Comparison of ENCODE assay signal across 1 cellular context in the genomic region with DNA sequence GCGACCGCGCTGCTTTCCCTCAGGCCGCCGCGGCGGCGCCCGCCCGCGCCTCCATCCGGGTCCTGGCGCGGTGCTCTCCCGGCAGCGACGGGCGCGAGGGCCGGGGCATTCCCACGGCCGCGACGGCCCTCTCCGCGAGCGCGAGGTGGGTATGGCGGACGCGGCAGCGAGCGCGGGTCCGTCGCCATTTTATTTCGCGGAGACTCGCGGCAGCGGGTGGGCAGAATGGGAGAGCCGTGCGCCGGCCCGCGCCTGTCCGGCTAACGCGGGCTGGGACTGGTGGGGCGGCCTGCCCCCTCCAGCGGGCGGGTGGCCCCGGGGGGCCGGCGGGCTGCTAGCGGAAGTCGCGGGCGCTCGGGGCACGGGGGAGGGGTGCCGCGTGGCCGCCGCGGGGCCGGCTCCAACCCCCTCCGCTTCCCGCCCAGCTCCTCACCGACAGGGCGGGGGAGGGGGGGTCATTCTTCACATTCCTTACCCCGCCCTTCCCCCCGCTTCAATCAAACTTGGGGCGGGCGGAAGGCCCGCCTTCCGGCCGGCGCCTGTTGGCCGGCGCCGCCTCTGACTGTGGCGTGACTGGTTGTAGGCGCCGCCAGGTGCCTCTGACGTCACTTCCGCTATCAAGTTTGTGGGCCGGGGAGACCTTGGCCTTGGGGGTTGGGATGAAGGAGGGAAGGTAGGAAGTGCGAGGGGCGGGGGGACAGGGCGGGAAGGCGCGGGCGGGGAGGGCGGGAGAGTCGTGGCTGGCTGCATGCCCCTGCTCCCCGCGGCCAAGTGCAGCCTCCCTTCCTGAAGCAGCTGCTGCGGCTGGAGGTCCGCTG.
TF ChIP-seq lines count a peak whose summit lies in the region.

No MANE protein-coding gene starts in this region.

TF ChIP-seq in GM12878, 131 proteins besides CTCF, POLR2A, EP300 and RAD21 (continued from another document and continues in another):
- TF ChIP-seq SREBF1 (IDR thresholded peaks at IDR 0.05; ENCODE audit: low read length) (no peak; the same call in 1 of the 2 replicates), PAX5 (IDR thresholded peaks at IDR 0.05; ENCODE audit: borderline replicate concordance, low read depth, low read length) (no peak), PML (IDR thresholded peaks at IDR 0.05; ENCODE audit: low read length) (0 out of 2 replicates have a peak, but pooled peaks have one; percentile 10), CEBPB (IDR thresholded peaks at IDR 0.05; ENCODE audit: borderline replicate concordance in 1 of 2, low read depth in 2 of 2, low read length in 2 of 2) (no peak), ESRRA (IDR thresholded peaks at IDR 0.05; ENCODE audit: low read length) (peak; percentile 84), BCL3 (IDR thresholded peaks at IDR 0.05; ENCODE audit: borderline replicate concordance, insufficient read depth, low read depth, low read length, poor library complexity, severe bottlenecking) (no peak), FOXK2 (IDR thresholded peaks at IDR 0.05) (no peak), ZNF274 (IDR thresholded peaks at IDR 0.05; ENCODE audit: insufficient read depth, insufficient read length) (no peak), LARP7 (IDR thresholded peaks at IDR 0.05) (peak; percentile 97), BACH1 (IDR thresholded peaks at IDR 0.05; ENCODE audit: borderline replicate concordance) (peak; percentile 91), PRDM15 (CRISPR knock-in tag; IDR thresholded peaks at IDR 0.05) (no peak), RB1 (IDR thresholded peaks at IDR 0.05; ENCODE audit: borderline replicate concordance) (peak; percentile 92), ZBED1 (IDR thresholded peaks at IDR 0.05; ENCODE audit: borderline replicate concordance) (no peak), SREBF2 (IDR thresholded peaks at IDR 0.05; ENCODE audit: low read length) (no peak; the same call in 1 of the 2 replicates), KAT2A (conservative IDR thresholded peaks at IDR 0.05; ENCODE audit: control insufficient read depth, low read depth, low read length) (no peak), HDAC2 (IDR thresholded peaks at IDR 0.05) (no peak), ASH2L (IDR thresholded peaks at IDR 0.05; ENCODE audit: borderline replicate concordance, low read depth) (peak; percentile 88), JUNB (IDR thresholded peaks at IDR 0.05) (no peak), SRF (IDR thresholded peaks at IDR 0.05; ENCODE audit: low read depth in 2 of 2, low read length in 2 of 2) (0 out of 4 replicates have a peak, but pooled peaks of 1 of the 2 experiments have one; percentile 25), ATF7 (IDR thresholded peaks at IDR 0.05; ENCODE audit: low read depth) (peak; percentile 94), RFX5 (IDR thresholded peaks at IDR 0.05; ENCODE audit: low read depth, low read length) (no peak), HDAC6 (IDR thresholded peaks at IDR 0.05; ENCODE audit: unreplicated experiment) (peak; percentile 71), RUNX3 (IDR thresholded peaks at IDR 0.05; ENCODE audit: low read length) (peak; percentile 32; the same call in 1 of the 2 replicates), ELK1 (IDR thresholded peaks at IDR 0.05; ENCODE audit: low read depth, low read length) (peak; percentile 95), RELB (IDR thresholded peaks at IDR 0.05; ENCODE audit: low read depth) (peak; percentile 54; the same call in 1 of the 2 replicates), MEF2B (IDR thresholded peaks at IDR 0.05; ENCODE audit: partially characterized antibody, poor library complexity, severe bottlenecking) (no peak), YBX1 (IDR thresholded peaks at IDR 0.05) (no peak), BMI1 (IDR thresholded peaks at IDR 0.05; ENCODE audit: borderline replicate concordance) (no peak), TCF7 (IDR thresholded peaks at IDR 0.05; ENCODE audit: borderline replicate concordance) (0 out of 2 replicates have a peak, but pooled peaks have one; percentile 0), TARDBP (IDR thresholded peaks at IDR 0.05; ENCODE audit: borderline replicate concordance) (no peak; the same call in 1 of the 2 replicates)
- TF ChIP-seq, protein P1, sequence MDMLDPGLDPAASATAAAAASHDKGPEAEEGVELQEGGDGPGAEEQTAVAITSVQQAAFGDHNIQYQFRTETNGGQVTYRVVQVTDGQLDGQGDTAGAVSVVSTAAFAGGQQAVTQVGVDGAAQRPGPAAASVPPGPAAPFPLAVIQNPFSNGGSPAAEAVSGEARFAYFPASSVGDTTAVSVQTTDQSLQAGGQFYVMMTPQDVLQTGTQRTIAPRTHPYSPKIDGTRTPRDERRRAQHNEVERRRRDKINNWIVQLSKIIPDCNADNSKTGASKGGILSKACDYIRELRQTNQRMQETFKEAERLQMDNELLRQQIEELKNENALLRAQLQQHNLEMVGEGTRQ (IDR thresholded peaks at IDR 0.05; ENCODE audit: borderline replicate concordance, low read depth, low read length), result no peak; the same call in 1 of the 2 replicates
- TF ChIP-seq, protein P2, sequence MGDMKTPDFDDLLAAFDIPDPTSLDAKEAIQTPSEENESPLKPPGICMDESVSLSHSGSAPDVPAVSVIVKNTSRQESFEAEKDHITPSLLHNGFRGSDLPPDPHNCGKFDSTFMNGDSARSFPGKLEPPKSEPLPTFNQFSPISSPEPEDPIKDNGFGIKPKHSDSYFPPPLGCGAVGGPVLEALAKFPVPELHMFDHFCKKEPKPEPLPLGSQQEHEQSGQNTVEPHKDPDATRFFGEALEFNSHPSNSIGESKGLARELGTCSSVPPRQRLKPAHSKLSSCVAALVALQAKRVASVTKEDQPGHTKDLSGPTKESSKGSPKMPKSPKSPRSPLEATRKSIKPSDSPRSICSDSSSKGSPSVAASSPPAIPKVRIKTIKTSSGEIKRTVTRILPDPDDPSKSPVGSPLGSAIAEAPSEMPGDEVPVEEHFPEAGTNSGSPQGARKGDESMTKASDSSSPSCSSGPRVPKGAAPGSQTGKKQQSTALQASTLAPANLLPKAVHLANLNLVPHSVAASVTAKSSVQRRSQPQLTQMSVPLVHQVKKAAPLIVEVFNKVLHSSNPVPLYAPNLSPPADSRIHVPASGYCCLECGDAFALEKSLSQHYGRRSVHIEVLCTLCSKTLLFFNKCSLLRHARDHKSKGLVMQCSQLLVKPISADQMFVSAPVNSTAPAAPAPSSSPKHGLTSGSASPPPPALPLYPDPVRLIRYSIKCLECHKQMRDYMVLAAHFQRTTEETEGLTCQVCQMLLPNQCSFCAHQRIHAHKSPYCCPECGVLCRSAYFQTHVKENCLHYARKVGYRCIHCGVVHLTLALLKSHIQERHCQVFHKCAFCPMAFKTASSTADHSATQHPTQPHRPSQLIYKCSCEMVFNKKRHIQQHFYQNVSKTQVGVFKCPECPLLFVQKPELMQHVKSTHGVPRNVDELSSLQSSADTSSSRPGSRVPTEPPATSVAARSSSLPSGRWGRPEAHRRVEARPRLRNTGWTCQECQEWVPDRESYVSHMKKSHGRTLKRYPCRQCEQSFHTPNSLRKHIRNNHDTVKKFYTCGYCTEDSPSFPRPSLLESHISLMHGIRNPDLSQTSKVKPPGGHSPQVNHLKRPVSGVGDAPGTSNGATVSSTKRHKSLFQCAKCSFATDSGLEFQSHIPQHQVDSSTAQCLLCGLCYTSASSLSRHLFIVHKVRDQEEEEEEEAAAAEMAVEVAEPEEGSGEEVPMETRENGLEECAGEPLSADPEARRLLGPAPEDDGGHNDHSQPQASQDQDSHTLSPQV (IDR thresholded peaks at IDR 0.05), result no peak
- TF ChIP-seq, protein P3, sequence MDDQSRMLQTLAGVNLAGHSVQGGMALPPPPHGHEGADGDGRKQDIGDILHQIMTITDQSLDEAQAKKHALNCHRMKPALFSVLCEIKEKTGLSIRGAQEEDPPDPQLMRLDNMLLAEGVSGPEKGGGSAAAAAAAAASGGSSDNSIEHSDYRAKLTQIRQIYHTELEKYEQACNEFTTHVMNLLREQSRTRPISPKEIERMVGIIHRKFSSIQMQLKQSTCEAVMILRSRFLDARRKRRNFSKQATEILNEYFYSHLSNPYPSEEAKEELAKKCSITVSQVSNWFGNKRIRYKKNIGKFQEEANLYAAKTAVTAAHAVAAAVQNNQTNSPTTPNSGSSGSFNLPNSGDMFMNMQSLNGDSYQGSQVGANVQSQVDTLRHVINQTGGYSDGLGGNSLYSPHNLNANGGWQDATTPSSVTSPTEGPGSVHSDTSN (IDR thresholded peaks at IDR 0.05; ENCODE audit: insufficient replicate concordance, low read depth, low read length), result peak; percentile 89
- TF ChIP-seq, protein P4, sequence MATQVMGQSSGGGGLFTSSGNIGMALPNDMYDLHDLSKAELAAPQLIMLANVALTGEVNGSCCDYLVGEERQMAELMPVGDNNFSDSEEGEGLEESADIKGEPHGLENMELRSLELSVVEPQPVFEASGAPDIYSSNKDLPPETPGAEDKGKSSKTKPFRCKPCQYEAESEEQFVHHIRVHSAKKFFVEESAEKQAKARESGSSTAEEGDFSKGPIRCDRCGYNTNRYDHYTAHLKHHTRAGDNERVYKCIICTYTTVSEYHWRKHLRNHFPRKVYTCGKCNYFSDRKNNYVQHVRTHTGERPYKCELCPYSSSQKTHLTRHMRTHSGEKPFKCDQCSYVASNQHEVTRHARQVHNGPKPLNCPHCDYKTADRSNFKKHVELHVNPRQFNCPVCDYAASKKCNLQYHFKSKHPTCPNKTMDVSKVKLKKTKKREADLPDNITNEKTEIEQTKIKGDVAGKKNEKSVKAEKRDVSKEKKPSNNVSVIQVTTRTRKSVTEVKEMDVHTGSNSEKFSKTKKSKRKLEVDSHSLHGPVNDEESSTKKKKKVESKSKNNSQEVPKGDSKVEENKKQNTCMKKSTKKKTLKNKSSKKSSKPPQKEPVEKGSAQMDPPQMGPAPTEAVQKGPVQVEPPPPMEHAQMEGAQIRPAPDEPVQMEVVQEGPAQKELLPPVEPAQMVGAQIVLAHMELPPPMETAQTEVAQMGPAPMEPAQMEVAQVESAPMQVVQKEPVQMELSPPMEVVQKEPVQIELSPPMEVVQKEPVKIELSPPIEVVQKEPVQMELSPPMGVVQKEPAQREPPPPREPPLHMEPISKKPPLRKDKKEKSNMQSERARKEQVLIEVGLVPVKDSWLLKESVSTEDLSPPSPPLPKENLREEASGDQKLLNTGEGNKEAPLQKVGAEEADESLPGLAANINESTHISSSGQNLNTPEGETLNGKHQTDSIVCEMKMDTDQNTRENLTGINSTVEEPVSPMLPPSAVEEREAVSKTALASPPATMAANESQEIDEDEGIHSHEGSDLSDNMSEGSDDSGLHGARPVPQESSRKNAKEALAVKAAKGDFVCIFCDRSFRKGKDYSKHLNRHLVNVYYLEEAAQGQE (IDR thresholded peaks at IDR 0.05; ENCODE audit: low read depth, low read length), result no peak
- TF ChIP-seq, protein P5, sequence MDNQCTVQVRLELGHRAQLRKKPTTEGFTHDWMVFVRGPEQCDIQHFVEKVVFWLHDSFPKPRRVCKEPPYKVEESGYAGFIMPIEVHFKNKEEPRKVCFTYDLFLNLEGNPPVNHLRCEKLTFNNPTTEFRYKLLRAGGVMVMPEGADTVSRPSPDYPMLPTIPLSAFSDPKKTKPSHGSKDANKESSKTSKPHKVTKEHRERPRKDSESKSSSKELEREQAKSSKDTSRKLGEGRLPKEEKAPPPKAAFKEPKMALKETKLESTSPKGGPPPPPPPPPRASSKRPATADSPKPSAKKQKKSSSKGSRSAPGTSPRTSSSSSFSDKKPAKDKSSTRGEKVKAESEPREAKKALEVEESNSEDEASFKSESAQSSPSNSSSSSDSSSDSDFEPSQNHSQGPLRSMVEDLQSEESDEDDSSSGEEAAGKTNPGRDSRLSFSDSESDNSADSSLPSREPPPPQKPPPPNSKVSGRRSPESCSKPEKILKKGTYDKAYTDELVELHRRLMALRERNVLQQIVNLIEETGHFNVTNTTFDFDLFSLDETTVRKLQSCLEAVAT (IDR thresholded peaks at IDR 0.05), result no peak
